In the genomic region with DNA sequence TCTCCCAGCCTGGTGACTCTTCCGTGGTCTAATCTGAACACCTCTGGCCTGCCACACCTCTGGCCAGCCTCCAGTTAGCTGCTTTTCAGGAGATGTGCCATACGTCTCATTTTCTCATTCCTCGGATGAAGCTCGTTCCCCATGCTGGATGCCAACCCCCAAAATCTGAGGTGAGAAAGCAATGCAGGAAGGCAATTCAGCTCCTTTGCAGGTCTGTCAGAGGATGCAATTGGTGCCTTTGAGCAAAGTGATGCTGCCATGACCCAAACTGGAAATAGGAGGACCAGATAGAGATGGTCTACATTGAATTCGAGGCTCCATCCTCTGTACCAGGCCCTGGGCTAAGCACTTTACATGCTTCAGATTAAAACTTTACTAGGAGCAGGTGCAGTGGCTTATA, we compare ENCODE assay signal across 1 cellular context.
TF ChIP-seq lines count a peak whose summit lies in the region.

No MANE protein-coding gene starts in this region.

TF ChIP-seq in GM23338, 12 proteins besides CTCF, POLR2A, EP300 and RAD21 (continued from another document):
- TF ChIP-seq, protein P1, sequence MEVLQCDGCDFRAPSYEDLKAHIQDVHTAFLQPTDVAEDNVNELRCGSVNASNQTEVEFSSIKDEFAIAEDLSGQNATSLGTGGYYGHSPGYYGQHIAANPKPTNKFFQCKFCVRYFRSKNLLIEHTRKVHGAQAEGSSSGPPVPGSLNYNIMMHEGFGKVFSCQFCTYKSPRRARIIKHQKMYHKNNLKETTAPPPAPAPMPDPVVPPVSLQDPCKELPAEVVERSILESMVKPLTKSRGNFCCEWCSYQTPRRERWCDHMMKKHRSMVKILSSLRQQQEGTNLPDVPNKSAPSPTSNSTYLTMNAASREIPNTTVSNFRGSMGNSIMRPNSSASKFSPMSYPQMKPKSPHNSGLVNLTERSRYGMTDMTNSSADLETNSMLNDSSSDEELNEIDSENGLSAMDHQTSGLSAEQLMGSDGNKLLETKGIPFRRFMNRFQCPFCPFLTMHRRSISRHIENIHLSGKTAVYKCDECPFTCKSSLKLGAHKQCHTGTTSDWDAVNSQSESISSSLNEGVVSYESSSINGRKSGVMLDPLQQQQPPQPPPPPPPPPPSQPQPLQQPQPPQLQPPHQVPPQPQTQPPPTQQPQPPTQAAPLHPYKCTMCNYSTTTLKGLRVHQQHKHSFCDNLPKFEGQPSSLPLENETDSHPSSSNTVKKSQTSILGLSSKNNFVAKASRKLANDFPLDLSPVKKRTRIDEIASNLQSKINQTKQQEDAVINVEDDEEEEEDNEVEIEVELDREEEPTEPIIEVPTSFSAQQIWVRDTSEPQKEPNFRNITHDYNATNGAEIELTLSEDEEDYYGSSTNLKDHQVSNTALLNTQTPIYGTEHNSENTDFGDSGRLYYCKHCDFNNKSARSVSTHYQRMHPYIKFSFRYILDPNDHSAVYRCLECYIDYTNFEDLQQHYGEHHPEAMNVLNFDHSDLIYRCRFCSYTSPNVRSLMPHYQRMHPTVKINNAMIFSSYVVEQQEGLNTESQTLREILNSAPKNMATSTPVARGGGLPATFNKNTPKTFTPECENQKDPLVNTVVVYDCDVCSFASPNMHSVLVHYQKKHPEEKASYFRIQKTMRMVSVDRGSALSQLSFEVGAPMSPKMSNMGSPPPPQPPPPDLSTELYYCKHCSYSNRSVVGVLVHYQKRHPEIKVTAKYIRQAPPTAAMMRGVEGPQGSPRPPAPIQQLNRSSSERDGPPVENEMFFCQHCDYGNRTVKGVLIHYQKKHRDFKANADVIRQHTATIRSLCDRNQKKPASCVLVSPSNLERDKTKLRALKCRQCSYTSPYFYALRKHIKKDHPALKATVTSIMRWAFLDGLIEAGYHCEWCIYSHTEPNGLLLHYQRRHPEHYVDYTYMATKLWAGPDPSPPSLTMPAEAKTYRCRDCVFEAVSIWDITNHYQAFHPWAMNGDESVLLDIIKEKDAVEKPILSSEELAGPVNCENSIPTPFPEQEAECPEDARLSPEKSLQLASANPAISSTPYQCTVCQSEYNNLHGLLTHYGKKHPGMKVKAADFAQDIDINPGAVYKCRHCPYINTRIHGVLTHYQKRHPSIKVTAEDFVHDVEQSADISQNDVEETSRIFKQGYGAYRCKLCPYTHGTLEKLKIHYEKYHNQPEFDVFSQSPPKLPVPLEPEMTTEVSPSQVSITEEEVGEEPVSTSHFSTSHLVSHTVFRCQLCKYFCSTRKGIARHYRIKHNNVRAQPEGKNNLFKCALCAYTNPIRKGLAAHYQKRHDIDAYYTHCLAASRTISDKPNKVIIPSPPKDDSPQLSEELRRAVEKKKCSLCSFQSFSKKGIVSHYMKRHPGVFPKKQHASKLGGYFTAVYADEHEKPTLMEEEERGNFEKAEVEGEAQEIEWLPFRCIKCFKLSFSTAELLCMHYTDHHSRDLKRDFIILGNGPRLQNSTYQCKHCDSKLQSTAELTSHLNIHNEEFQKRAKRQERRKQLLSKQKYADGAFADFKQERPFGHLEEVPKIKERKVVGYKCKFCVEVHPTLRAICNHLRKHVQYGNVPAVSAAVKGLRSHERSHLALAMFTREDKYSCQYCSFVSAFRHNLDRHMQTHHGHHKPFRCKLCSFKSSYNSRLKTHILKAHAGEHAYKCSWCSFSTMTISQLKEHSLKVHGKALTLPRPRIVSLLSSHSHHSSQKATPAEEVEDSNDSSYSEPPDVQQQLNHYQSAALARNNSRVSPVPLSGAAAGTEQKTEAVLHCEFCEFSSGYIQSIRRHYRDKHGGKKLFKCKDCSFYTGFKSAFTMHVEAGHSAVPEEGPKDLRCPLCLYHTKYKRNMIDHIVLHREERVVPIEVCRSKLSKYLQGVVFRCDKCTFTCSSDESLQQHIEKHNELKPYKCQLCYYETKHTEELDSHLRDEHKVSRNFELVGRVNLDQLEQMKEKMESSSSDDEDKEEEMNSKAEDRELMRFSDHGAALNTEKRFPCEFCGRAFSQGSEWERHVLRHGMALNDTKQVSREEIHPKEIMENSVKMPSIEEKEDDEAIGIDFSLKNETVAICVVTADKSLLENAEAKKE (CRISPR knock-in tag; IDR thresholded peaks at IDR 0.05), result no peak
- TF ChIP-seq JUNB (IDR thresholded peaks at IDR 0.05; ENCODE audit: unreplicated experiment), result no peak
- no peak for TF ChIP-seq EZH2phosphoT487 (IDR thresholded peaks at IDR 0.05; ENCODE audit: unreplicated experiment)
- TF ChIP-seq ZNF331 (CRISPR knock-in tag; IDR thresholded peaks at IDR 0.05; ENCODE audit: low read depth), result no peak
- no peak for TF ChIP-seq CREB1 (CRISPR knock-in tag; IDR thresholded peaks at IDR 0.05; ENCODE audit: low read depth)
- TF ChIP-seq EZH2 (IDR thresholded peaks at IDR 0.05; ENCODE audit: low read depth, unreplicated experiment), result no peak
- TF ChIP-seq STAT1 (IDR thresholded peaks at IDR 0.05; ENCODE audit: unreplicated experiment), result no peak
- no peak for TF ChIP-seq POLR2AphosphoS5 (IDR thresholded peaks at IDR 0.05; ENCODE audit: low read depth)
- TF ChIP-seq, protein P2, sequence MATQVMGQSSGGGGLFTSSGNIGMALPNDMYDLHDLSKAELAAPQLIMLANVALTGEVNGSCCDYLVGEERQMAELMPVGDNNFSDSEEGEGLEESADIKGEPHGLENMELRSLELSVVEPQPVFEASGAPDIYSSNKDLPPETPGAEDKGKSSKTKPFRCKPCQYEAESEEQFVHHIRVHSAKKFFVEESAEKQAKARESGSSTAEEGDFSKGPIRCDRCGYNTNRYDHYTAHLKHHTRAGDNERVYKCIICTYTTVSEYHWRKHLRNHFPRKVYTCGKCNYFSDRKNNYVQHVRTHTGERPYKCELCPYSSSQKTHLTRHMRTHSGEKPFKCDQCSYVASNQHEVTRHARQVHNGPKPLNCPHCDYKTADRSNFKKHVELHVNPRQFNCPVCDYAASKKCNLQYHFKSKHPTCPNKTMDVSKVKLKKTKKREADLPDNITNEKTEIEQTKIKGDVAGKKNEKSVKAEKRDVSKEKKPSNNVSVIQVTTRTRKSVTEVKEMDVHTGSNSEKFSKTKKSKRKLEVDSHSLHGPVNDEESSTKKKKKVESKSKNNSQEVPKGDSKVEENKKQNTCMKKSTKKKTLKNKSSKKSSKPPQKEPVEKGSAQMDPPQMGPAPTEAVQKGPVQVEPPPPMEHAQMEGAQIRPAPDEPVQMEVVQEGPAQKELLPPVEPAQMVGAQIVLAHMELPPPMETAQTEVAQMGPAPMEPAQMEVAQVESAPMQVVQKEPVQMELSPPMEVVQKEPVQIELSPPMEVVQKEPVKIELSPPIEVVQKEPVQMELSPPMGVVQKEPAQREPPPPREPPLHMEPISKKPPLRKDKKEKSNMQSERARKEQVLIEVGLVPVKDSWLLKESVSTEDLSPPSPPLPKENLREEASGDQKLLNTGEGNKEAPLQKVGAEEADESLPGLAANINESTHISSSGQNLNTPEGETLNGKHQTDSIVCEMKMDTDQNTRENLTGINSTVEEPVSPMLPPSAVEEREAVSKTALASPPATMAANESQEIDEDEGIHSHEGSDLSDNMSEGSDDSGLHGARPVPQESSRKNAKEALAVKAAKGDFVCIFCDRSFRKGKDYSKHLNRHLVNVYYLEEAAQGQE (IDR thresholded peaks at IDR 0.05; ENCODE audit: unreplicated experiment), result no peak
- TF ChIP-seq, protein P3, sequence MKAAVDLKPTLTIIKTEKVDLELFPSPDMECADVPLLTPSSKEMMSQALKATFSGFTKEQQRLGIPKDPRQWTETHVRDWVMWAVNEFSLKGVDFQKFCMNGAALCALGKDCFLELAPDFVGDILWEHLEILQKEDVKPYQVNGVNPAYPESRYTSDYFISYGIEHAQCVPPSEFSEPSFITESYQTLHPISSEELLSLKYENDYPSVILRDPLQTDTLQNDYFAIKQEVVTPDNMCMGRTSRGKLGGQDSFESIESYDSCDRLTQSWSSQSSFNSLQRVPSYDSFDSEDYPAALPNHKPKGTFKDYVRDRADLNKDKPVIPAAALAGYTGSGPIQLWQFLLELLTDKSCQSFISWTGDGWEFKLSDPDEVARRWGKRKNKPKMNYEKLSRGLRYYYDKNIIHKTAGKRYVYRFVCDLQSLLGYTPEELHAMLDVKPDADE (IDR thresholded peaks at IDR 0.05), result no peak
- no peak for TF ChIP-seq ZNF114 (CRISPR knock-in tag; IDR thresholded peaks at IDR 0.05)
